ENCODE assay signal across 8 cellular contexts in genomic region chr18:12882416-12882815, GRCh38. TPM values are rescaled to one million over a fixed set of nuclear protein-coding genes. Genes with fewer than 3 reads are reported as not detected.
DNase-seq lines count a peak whose midpoint lies in the region; ATAC-seq, FAIRE-seq and TF ChIP-seq lines count a peak whose summit lies in the region.

No MANE protein-coding gene starts in this region.

- H3K9ac ChIP-seq in keratinocyte (ENCODE audit: control insufficient read depth, extremely low read depth, insufficient read depth, low read length): peak overlapping the region; percentile 95

- dilution Hi-C loops in keratinocyte (cut with MboI; ENCODE audit: extremely low pct_ligation_motif_present, low sequenced_read_pairs): no loop called here

- H3K4me3 ChIP-seq in keratinocyte (ENCODE audit: control insufficient read depth in 2 of 3, extremely low read depth in 1 of 3, insufficient read depth in 2 of 3, low read depth in 1 of 3, low read length in 3 of 3) (peak overlapping the region; percentile 77 to 87 (median 84)), tibial artery (peak overlapping the region in 1 of 2 donors; percentile 82), mucosa of descending colon (no peak overlapping the region)

- intact Hi-C loops in tibial artery (cut with DNase I; ENCODE audit: low total_unique reads) (loop anchor here (5.0 to 10.0 kb wide), 2 partner anchors 65 to 842 kb away; partner anchors contain the start of genes FAM210A, RNMT and SEH1L), mucosa of descending colon (cut with DNase I, micrococcal nuclease) (loop anchor here in 1 of 2 donors (10.0 kb wide), 1 partner anchor 48 kb away; no protein-coding TSS in a partner anchor)

- no peak for DNase-seq in activated T-cell treated with anti-CD3 and anti-CD28 coated beads, Interleukin-2, amount 50 U/mL, for 72 hours
- DNase-seq in activated T-cell treated with anti-CD3 and anti-CD28 coated beads for 4 hours (no peak), keratinocyte (ENCODE audit: low read depth, low spot score) (no peak), tibial artery (no peak), DMS53 (lab: John Stamatoyannopoulos, UW) (no peak), mucosa of descending colon (no peak)
- no peak for DNase-seq in activated naive CD8-positive, alpha-beta T cell treated with anti-CD3 and anti-CD28 coated beads for 36 hours

- no peaks in the 10 kb centered on the region for H3K27me3 ChIP-seq in keratinocyte (ENCODE audit: control insufficient read depth, extremely low read depth, insufficient read depth, low read length)
- H3K27me3 ChIP-seq in tibial artery: no peaks in the 10 kb centered on the region

- H3K27ac Mint-ChIP-seq in activated T-cell treated with anti-CD3 and anti-CD28 coated beads, Interleukin-2, amount 50 U/mL, for 72 hours: peak overlapping the region; percentile 97
- H3K27ac Mint-ChIP-seq in activated naive CD8-positive, alpha-beta T cell treated with anti-CD3 and anti-CD28 coated beads for 36 hours: peak overlapping the region; percentile 91

- peaks cover 60% of the 10 kb centered on the region for H3K79me2 ChIP-seq in keratinocyte (ENCODE audit: control insufficient read depth, insufficient read depth, low read length)

- no peaks in the 10 kb centered on the region for H3K9me3 Mint-ChIP-seq in activated T-cell treated with anti-CD3 and anti-CD28 coated beads, Interleukin-2, amount 50 U/mL, for 72 hours
- no peaks in the 10 kb centered on the region for H3K9me3 Mint-ChIP-seq in activated naive CD8-positive, alpha-beta T cell treated with anti-CD3 and anti-CD28 coated beads for 36 hours

- H4K20me1 ChIP-seq in keratinocyte (ENCODE audit: control insufficient read depth, extremely low read depth, insufficient read depth, low read length): peaks cover 6% of the 10 kb centered on the region

- H3K27me3 Mint-ChIP-seq in activated T-cell treated with anti-CD3 and anti-CD28 coated beads, Interleukin-2, amount 50 U/mL, for 72 hours (ENCODE audit: low read depth): no peaks in the 10 kb centered on the region
- no peaks in the 10 kb centered on the region for H3K27me3 Mint-ChIP-seq in activated naive CD8-positive, alpha-beta T cell treated with anti-CD3 and anti-CD28 coated beads for 36 hours

- H3K4me1 ChIP-seq in keratinocyte (ENCODE audit: control insufficient read depth, extremely low read depth, insufficient read depth, low read length) (peaks cover 19% of the 10 kb centered on the region), tibial artery (peaks cover 0 to 23% (median 9%) of the 10 kb centered on the region in 4 donors), mucosa of descending colon (ENCODE audit: low read depth) (peaks cover 12% of the 10 kb centered on the region)

- peak overlapping the region; percentile 96 for H3K27ac ChIP-seq in keratinocyte (ENCODE audit: control insufficient read depth, insufficient read depth, low read length)
- peak overlapping the region; percentile 93 to 96 for H3K27ac ChIP-seq in tibial artery

- H3K4me2 ChIP-seq in keratinocyte (ENCODE audit: control insufficient read depth, extremely low read depth, insufficient read depth, low read depth, low read length): peak overlapping the region; percentile 92

- TF ChIP-seq CTCF in keratinocyte (optimal IDR thresholded peaks at IDR 0.05 in 1 of 3, IDR thresholded peaks at IDR 0.05 in 1 of 3, conservative IDR thresholded peaks at IDR 0.05 in 1 of 3; ENCODE audit: extremely low read depth in 1 of 3, insufficient read depth in 2 of 3, low read length in 3 of 3) (no peak), tibial artery (IDR thresholded peaks at IDR 0.05) (no peak), mucosa of descending colon (IDR thresholded peaks at IDR 0.05) (no peak)

- no peak for FAIRE-seq in keratinocyte (lab: Jason Lieb, UNC)

- H3K4me1 Mint-ChIP-seq in activated T-cell treated with anti-CD3 and anti-CD28 coated beads, Interleukin-2, amount 50 U/mL, for 72 hours (ENCODE audit: low read depth): peaks cover 63% of the 10 kb centered on the region
- H3K4me1 Mint-ChIP-seq in activated naive CD8-positive, alpha-beta T cell treated with anti-CD3 and anti-CD28 coated beads for 36 hours: peaks cover 60% of the 10 kb centered on the region

- no peak for ATAC-seq in activated T-cell treated with anti-CD3 and anti-CD28 coated beads, Interleukin-2, amount 50 U/mL, for 72 hours (replicated peaks in 1 of 2)
- ATAC-seq in mucosa of descending colon: no peak
- ATAC-seq in GM19328 (IDR thresholded peaks at IDR 0.05; ENCODE audit: unreplicated experiment): no peak

- H3K36me3 ChIP-seq in keratinocyte (ENCODE audit: control insufficient read depth in 2 of 2, extremely low read depth in 1 of 2, insufficient read depth in 2 of 2, low read length in 2 of 2): peaks cover 0 to 4% of the 10 kb centered on the region in 2 experiments
- H3K36me3 ChIP-seq in tibial artery: no peaks in the 10 kb centered on the region
- peaks cover 5% of the 10 kb centered on the region for H3K36me3 ChIP-seq in mucosa of descending colon (ENCODE audit: low read depth)

- no peaks in the 10 kb centered on the region for H3K9me3 ChIP-seq in keratinocyte (ENCODE audit: control insufficient read depth, low read depth, low read length)
- H3K9me3 ChIP-seq in tibial artery: no peaks in the 10 kb centered on the region
- H3K9me3 ChIP-seq in mucosa of descending colon: no peaks in the 10 kb centered on the region

- no peak overlapping the region for H2AFZ ChIP-seq in keratinocyte (ENCODE audit: control insufficient read depth, low read length)

- peaks cover 1 to 5% of the 10 kb centered on the region in 2 donors for H3K36me3 Mint-ChIP-seq in activated T-cell treated with anti-CD3 and anti-CD28 coated beads, Interleukin-2, amount 50 U/mL, for 72 hours (ENCODE audit: insufficient read depth in 2 of 2)
- H3K36me3 Mint-ChIP-seq in activated naive CD8-positive, alpha-beta T cell treated with anti-CD3 and anti-CD28 coated beads for 36 hours: peaks cover 6% of the 10 kb centered on the region

- H3K4me3 Mint-ChIP-seq in activated T-cell treated with anti-CD3 and anti-CD28 coated beads, Interleukin-2, amount 50 U/mL, for 72 hours: peak overlapping the region; percentile 88 to 97
- peak overlapping the region; percentile 86 for H3K4me3 Mint-ChIP-seq in activated naive CD8-positive, alpha-beta T cell treated with anti-CD3 and anti-CD28 coated beads for 36 hours

- H3K9me1 ChIP-seq in keratinocyte (ENCODE audit: control insufficient read depth, extremely low read depth, insufficient read depth, low read length): no peaks in the 10 kb centered on the region

RNA-seq across cellular contexts. Expression of gene PTPN2, which starts 1.6 kb away (rescaled TPM):
- 10 to 100 TPM; 84.9 to 86.2 TPM for total RNA-seq in activated T-cell treated with anti-CD3 and anti-CD28 coated beads, Interleukin-2, amount 50 U/mL, for 72 hours
- total RNA-seq in activated naive CD8-positive, alpha-beta T cell treated with anti-CD3 and anti-CD28 coated beads for 36 hours: 10 to 100 TPM; 50.9 to 57.2 TPM
- polyA plus RNA-seq in keratinocyte: 23.7 to 39.9 TPM (median 26.0 TPM) in 3 replicates
- polyA plus RNA-seq in keratinocyte (2011; ENCODE audit: low read depth): 168 TPM
- polyA plus RNA-seq in keratinocyte (2011; cell fraction: cytosol; rRNA removed): 22.0 and 30.9 TPM in 2 replicates
- 39.2 and 46.8 TPM in 2 replicates for polyA plus RNA-seq in keratinocyte (2011; cell fraction: nucleus; rRNA removed)
- 27.7 and 33.5 TPM in 2 replicates for polyA plus RNA-seq in keratinocyte (2012; ENCODE audit: low replicate concordance)
- 5.5 to 39.6 TPM (median 10.1 TPM) in 3 replicates for polyA minus RNA-seq in keratinocyte
- polyA minus RNA-seq in keratinocyte (2011; cell fraction: cytosol; rRNA and poly(A)+ RNA removed): 10.9 TPM
- 8.7 and 21.6 TPM in 2 replicates for polyA minus RNA-seq in keratinocyte (2011; cell fraction: nucleus; rRNA and poly(A)+ RNA removed)
- total RNA-seq in mucosa of descending colon: 10 to 100 TPM; 28.9 to 42.0 (median 38.4) TPM
